In genomic region chr1:207625504-207626071, GRCh38 we compare ENCODE assay signal across 11 cellular contexts. TPM values are rescaled to one million over a fixed set of nuclear protein-coding genes. Genes with fewer than 3 reads are reported as not detected.
DNase-seq lines count a peak whose midpoint lies in the region; ATAC-seq, FAIRE-seq and TF ChIP-seq lines count a peak whose summit lies in the region.
"Not testable (repeated sequence)": the region's sequence is repeated elsewhere in the genome, so short reads cannot be mapped to it uniquely, and the experiment has no call there.
"Had no signal": no experiment of that assay in that cellular context is flagged by ENCODE, and none has a peak within 500 bp of the region (broad histone marks: within the 10 kb centered on the region; RNA-seq: fewer than 3 reads in every experiment).

No MANE protein-coding gene starts in this region.

- H3K9me2 ChIP-seq in PC-3 (replicated peaks; ENCODE audit: low read length), result not testable (repeated sequence)

- H3K4me2 ChIP-seq in PC-3 (ENCODE audit: low read length), result 0 out of 2 replicates have a peak overlapping the region, but pooled peaks have one; percentile 0
- not testable (repeated sequence) for H3K4me2 ChIP-seq in GM12878 (ENCODE audit: control insufficient read depth, insufficient read depth); mammary epithelial cell (ENCODE audit: insufficient read depth, low read depth, low read length); trophoblast cell (ENCODE audit: low read length)

- CTCF ChIA-PET in CD8-positive, alpha-beta memory T cell (lab: Charles Lee); PC-3 (lab: Charles Lee); GM12878 (lab: Yijun Ruan, JAX); mammary epithelial cell (lab: Charles Lee; ENCODE audit: low non-redundant PET): not testable (repeated sequence)

- H2AFZ ChIP-seq in PC-3 (ENCODE audit: low read length), result peak overlapping the region; percentile 25
- not testable (repeated sequence) for H2AFZ ChIP-seq in GM12878 (ENCODE audit: control insufficient read depth, low read depth, low read length); trophoblast cell (ENCODE audit: insufficient read depth, low read length, poor library complexity)
- H2AFZ ChIP-seq in mammary epithelial cell (ENCODE audit: low read depth, low read length), result peak overlapping the region; percentile 78

- not testable (repeated sequence) for H3K27me3 ChIP-seq in CD8-positive, alpha-beta memory T cell (ENCODE audit: insufficient read depth, low read length, poor library complexity, severe bottlenecking); GM12878 (replicated peaks in 1 of 2; ENCODE audit: control insufficient read depth in 2 of 2, insufficient read depth in 2 of 2, low read length in 1 of 2); mammary epithelial cell (ENCODE audit: insufficient read depth, low read length); trophoblast cell (ENCODE audit: insufficient read depth, low read length)
- H3K27me3 ChIP-seq in PC-3 (ENCODE audit: low read length), result peaks cover 16% of the 10 kb centered on the region; the same call in 1 of the 2 replicates

- H3K79me1 ChIP-seq in trophoblast cell (ENCODE audit: low read length), result not testable (repeated sequence)

- H2AK5ac ChIP-seq in trophoblast cell (ENCODE audit: low read length), result not testable (repeated sequence)

- TF ChIP-seq POLR2A in GM12878 (IDR thresholded peaks at IDR 0.05; ENCODE audit: low read depth, low read length), result not testable (repeated sequence)

- not testable (repeated sequence) for H3K9me3 ChIP-seq in CD8-positive, alpha-beta memory T cell (ENCODE audit: low read length); PC-3 (ENCODE audit: low read length); GM12878 (replicated peaks; ENCODE audit: control insufficient read depth, insufficient read depth, low read length); mammary epithelial cell (replicated peaks; ENCODE audit: insufficient read depth, low read length); trophoblast cell (ENCODE audit: insufficient read depth, low read depth, low read length)

- H4K12ac ChIP-seq in trophoblast cell (ENCODE audit: low read depth, low read length), result not testable (repeated sequence)

- not testable (repeated sequence) for H3K4ac ChIP-seq in trophoblast cell (ENCODE audit: low read depth, low read length)

- H2BK5ac ChIP-seq in trophoblast cell (ENCODE audit: low read depth, low read length, poor library complexity), result not testable (repeated sequence)

- not testable (repeated sequence) for H3F3A ChIP-seq in PC-3 (ENCODE audit: low read length, unreplicated experiment)

- H3K4me3 Mint-ChIP-seq in CD8-positive, alpha-beta memory T cell, result not testable (repeated sequence)

- TF ChIP-seq RAD21 in GM12878 (IDR thresholded peaks at IDR 0.05; ENCODE audit: insufficient read depth, low read depth, low read length), result not testable (repeated sequence)

- ATAC-seq in PC-3, GM12878: not testable (repeated sequence)

- not testable (repeated sequence) for H3K27me3 Mint-ChIP-seq in CD8-positive, alpha-beta memory T cell

- intact Hi-C loops in PC-3 (cut with micrococcal nuclease); GM12878 (cut with micrococcal nuclease; ENCODE audit: unreplicated experiment); mammary epithelial cell (cut with micrococcal nuclease): not testable (repeated sequence)

- SMC1A ChIA-PET in GM12878 (lab: Charles Lee; ENCODE audit: uncharacterized antibody, unreplicated experiment), result not testable (repeated sequence)

- POLR2A ChIA-PET in CD8-positive, alpha-beta memory T cell (lab: Charles Lee); PC-3 (lab: Charles Lee; ENCODE audit: unreplicated experiment); GM12878 (lab: Charles Lee): not testable (repeated sequence)

- H3K9ac ChIP-seq in PC-3 (ENCODE audit: low read length); GM12878 (ENCODE audit: control insufficient read depth, insufficient read depth, low read length); mammary epithelial cell (ENCODE audit: insufficient read depth, low read length); trophoblast cell (ENCODE audit: low read length): not testable (repeated sequence)

- not testable (repeated sequence) for H2BK12ac ChIP-seq in trophoblast cell (ENCODE audit: low read length)

- peak overlapping the region; percentile 61 for H3K27ac ChIP-seq in CD8-positive, alpha-beta memory T cell (ENCODE audit: low read depth, low read length)
- H3K27ac ChIP-seq in PC-3 (ENCODE audit: low read length); GM12878 (ENCODE audit: control insufficient read depth, insufficient read depth); mammary epithelial cell (ENCODE audit: insufficient read depth, low read depth, low read length); trophoblast cell (ENCODE audit: low read depth, low read length): not testable (repeated sequence)

- WGBS in GM12878 (ENCODE audit: insufficient coverage, insufficient replicate concordance, low lambda C conversion rate, missing lambda C conversion rate), result 95% methylated on average over 1 of the region's 1 CpG
- 100% methylated on average over 1 of the region's 1 CpG for WGBS in mammary epithelial cell (ENCODE audit: low coverage, missing lambda C conversion rate)
- no CpG with 5 or more reads among the region's 1 CpG for WGBS in trophoblast cell (ENCODE audit: extremely low coverage, insufficient coverage, insufficient read length)

- H3K18ac ChIP-seq in trophoblast cell (ENCODE audit: low read length), result not testable (repeated sequence)

- not testable (repeated sequence) for H3K23ac ChIP-seq in trophoblast cell (ENCODE audit: low read length)

- in situ Hi-C loops in GM12878 (cut with MboI); mammary epithelial cell (cut with MboI; ENCODE audit: low sequenced_read_pairs in 2 of 2): not testable (repeated sequence)

- peak; percentile 62 for FAIRE-seq in GM12878 (lab: Jason Lieb, UNC)

- H4K91ac ChIP-seq in trophoblast cell (ENCODE audit: low read depth, low read length), result not testable (repeated sequence)

- H3K27ac Mint-ChIP-seq in CD8-positive, alpha-beta memory T cell, result not testable (repeated sequence)

- not testable (repeated sequence) for H3K4me1 ChIP-seq in CD8-positive, alpha-beta memory T cell (ENCODE audit: insufficient read depth, low read length); PC-3 (ENCODE audit: insufficient read depth, low read length); GM12878 (ENCODE audit: control insufficient read depth, insufficient read depth, low read length); mammary epithelial cell (ENCODE audit: insufficient read depth, low read length); trophoblast cell (ENCODE audit: control insufficient read depth in 1 of 2, insufficient read depth in 2 of 2, low read length in 2 of 2)

- not testable (repeated sequence) for TF ChIP-seq CTCF in PC-3 (conservative IDR thresholded peaks at IDR 0.05; ENCODE audit: low read depth, low read length); GM12878 (IDR thresholded peaks at IDR 0.05 in 2 of 3, conservative IDR thresholded peaks at IDR 0.05 in 1 of 3; ENCODE audit: control insufficient read depth in 2 of 3, extremely low read depth in 1 of 3, insufficient read depth in 1 of 3, low read depth in 3 of 3, low read length in 3 of 3); mammary epithelial cell (conservative IDR thresholded peaks at IDR 0.05 in 1 of 2, IDR thresholded peaks at IDR 0.05 in 1 of 2; ENCODE audit: extremely low read depth in 1 of 2, insufficient read depth in 1 of 2, low read depth in 1 of 2, low read length in 2 of 2)

- H4K20me1 ChIP-seq in PC-3 (ENCODE audit: low read length); GM12878 (ENCODE audit: control insufficient read depth, insufficient read depth); mammary epithelial cell (ENCODE audit: insufficient read depth, low read length): not testable (repeated sequence)

- not testable (repeated sequence) for H4K8ac ChIP-seq in trophoblast cell (ENCODE audit: low read depth, low read length)

- H3K36me3 Mint-ChIP-seq in CD8-positive, alpha-beta memory T cell, result not testable (repeated sequence)

- H3K9me3 Mint-ChIP-seq in CD8-positive, alpha-beta memory T cell, result not testable (repeated sequence)

- H3K14ac ChIP-seq in trophoblast cell (ENCODE audit: low read length), result not testable (repeated sequence)

- H3K4me3 ChIP-seq in CD8-positive, alpha-beta memory T cell (ENCODE audit: low read length); PC-3 (ENCODE audit: low read length); GM12878; mammary epithelial cell (replicated peaks in 1 of 3; ENCODE audit: insufficient read depth in 1 of 3, low read depth in 2 of 3, low read length in 3 of 3); trophoblast cell (ENCODE audit: low read depth, low read length): not testable (repeated sequence)

- not testable (repeated sequence) for H3K4me1 Mint-ChIP-seq in CD8-positive, alpha-beta memory T cell

- not testable (repeated sequence) for TF ChIP-seq EP300 in GM12878 (IDR thresholded peaks at IDR 0.05; ENCODE audit: borderline replicate concordance in 1 of 2, control insufficient read depth in 1 of 2, low read depth in 2 of 2, low read length in 2 of 2)

- H3K36me3 ChIP-seq in CD8-positive, alpha-beta memory T cell (ENCODE audit: insufficient read depth, low read length); PC-3 (ENCODE audit: low read depth, low read length); GM12878 (ENCODE audit: control insufficient read depth in 2 of 2, insufficient read depth in 2 of 2, low read length in 1 of 2); mammary epithelial cell (ENCODE audit: insufficient read depth, low read length); trophoblast cell (ENCODE audit: control insufficient read depth in 1 of 2, insufficient read depth in 2 of 2, low read length in 2 of 2): not testable (repeated sequence)

- BruUV-seq in PC-3 (replicated peaks; lab: Mats Ljungman, UMichigan); GM12878 (replicated peaks; lab: Mats Ljungman, UMichigan); mammary epithelial cell (replicated peaks; lab: Mats Ljungman, UMichigan): not testable (repeated sequence)

- not testable (repeated sequence) for DNase-seq in CD8-positive, alpha-beta memory T cell; PC-3; GM12878 (ENCODE audit: low read depth, low spot score); mammary epithelial cell
- peak; percentile 4 to 85 for DNase-seq in trophoblast cell

- RAD21 ChIA-PET in GM12878 (lab: Charles Lee; ENCODE audit: unreplicated experiment), result not testable (repeated sequence)

- not testable (repeated sequence) for H2BK120ac ChIP-seq in trophoblast cell (ENCODE audit: insufficient read depth, low read length, poor library complexity)

- not testable (repeated sequence) for H3K79me2 ChIP-seq in PC-3 (ENCODE audit: low read length); GM12878 (ENCODE audit: control insufficient read depth, insufficient read depth, low read length); mammary epithelial cell (ENCODE audit: insufficient read depth, low read length); trophoblast cell (ENCODE audit: control insufficient read depth, insufficient read depth, low read length, poor library complexity)

- dilution Hi-C loops in mammary epithelial cell (cut with HindIII; ENCODE audit: low sequenced_read_pairs), result not testable (repeated sequence)

RNA-seq across cellular contexts. Expression of gene CR1L, which starts 19.3 kb away (rescaled TPM):
- total RNA-seq in CD8-positive, alpha-beta memory T cell, result not detected
- polyA plus RNA-seq in CD8-positive, alpha-beta memory T cell, result not detected
- total RNA-seq in PC-3 (2014; rRNA removed), result not detected in 2 replicates
- 0.76 and 0.79 TPM in 2 replicates for total RNA-seq in GM12878 (2013; cell fraction: nucleolus; rRNA removed)
- not detected in 2 replicates for total RNA-seq in GM12878 (2014; rRNA removed)
- total RNA-seq in GM12878 (2014; rRNA removed; fragmentation: Illumina TruSeq; extraction: Trizol), result not detected in 2 replicates
- total RNA-seq in GM12878 (2021), result not detected in 2 replicates
- polyA plus RNA-seq in GM12878 (2011; ENCODE audit: low read depth), result 1.5 TPM
- polyA plus RNA-seq in GM12878 (2011; rRNA removed), result not detected in 2 replicates
- polyA plus RNA-seq in GM12878 (2011; cell fraction: cytosol; rRNA removed), result 0.09 TPM in 1 of 2 replicates, not detected in the other
- polyA plus RNA-seq in GM12878 (2011; cell fraction: nucleus; rRNA removed), result not detected in 2 replicates
- polyA plus RNA-seq in GM12878 (2012), result 0.91 and 1.6 TPM in 2 replicates
- not detected in 2 replicates for polyA plus RNA-seq in GM12878 (2014; fragmentation: Illumina TruSeq; extraction: Trizol)
- under 1 TPM in 1 of 2 experiments, not detected in 1; 0.11 TPM for polyA plus RNA-seq in GM12878 (2014; fragmentation: Nextera tagmentation; extraction: Ambion mirVana)
- polyA plus RNA-seq in GM12878 (2014; rRNA removed), result not detected in 2 replicates
- not detected for polyA plus RNA-seq in GM12878 (2016; fragmentation: Nextera tagmentation; extraction: Ambion mirVana)
- not detected in 2 replicates for polyA minus RNA-seq in GM12878 (2011; rRNA and poly(A)+ RNA removed)
- not detected in 2 replicates for polyA minus RNA-seq in GM12878 (2011; cell fraction: cytosol; rRNA and poly(A)+ RNA removed)
- not detected in 2 replicates for polyA minus RNA-seq in GM12878 (2011; cell fraction: nucleus; rRNA and poly(A)+ RNA removed)
- total RNA-seq in mammary epithelial cell, result not detected
- polyA plus RNA-seq in mammary epithelial cell, result not detected
- polyA minus RNA-seq in mammary epithelial cell, result not detected
- polyA plus RNA-seq in trophoblast cell (2013), result not detected in 2 replicates
- total RNA-seq: A172; CD4-positive, alpha-beta T cell; CD8-positive, alpha-beta T cell; G401 had no signal
- polyA plus RNA-seq: A549, BJ had no signal
